3 cellular contexts compared by ENCODE assay signal in the genomic region with DNA sequence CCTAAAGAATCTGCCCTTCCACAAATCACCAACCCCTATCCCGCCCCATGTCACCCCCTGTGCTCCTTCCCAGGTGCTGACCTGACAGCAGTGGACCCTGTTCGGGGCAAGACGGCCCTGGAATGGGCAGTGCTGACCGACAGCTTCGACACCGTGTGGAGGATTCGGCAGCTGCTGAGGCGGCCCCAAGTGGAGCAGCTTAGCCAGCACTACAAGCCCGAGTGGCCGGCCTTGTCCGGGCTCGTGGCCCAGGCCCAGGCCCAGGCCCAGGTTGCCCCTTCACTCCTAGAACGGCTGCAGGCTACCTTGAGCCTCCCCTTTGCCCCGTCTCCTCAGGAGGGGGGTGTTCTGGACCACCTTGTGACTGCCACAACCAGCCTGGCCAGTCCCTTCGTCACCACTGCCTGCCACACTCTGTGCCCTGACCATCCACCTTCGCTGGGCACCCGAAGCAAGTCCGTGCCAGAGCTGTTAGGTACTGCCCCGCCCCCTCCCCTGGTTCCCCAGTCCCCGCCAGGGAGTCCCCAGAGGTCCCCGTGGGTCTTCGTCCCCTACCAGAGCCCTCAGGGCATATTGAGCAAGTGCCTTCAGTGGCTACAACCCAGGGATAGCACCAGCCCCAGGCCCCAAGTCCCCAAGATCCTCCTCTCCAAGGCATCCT.
TF ChIP-seq lines count a peak whose summit lies in the region.

No MANE protein-coding gene starts in this region.

TF ChIP-seq in GM23338, 12 proteins besides CTCF, POLR2A, EP300 and RAD21 (continues in another document):
- no peak for TF ChIP-seq CREB1 (CRISPR knock-in tag; IDR thresholded peaks at IDR 0.05; ENCODE audit: low read depth)
- no peak for TF ChIP-seq EZH2phosphoT487 (IDR thresholded peaks at IDR 0.05; ENCODE audit: unreplicated experiment)
- TF ChIP-seq STAT1 (IDR thresholded peaks at IDR 0.05; ENCODE audit: unreplicated experiment): no peak
- no peak for TF ChIP-seq JUNB (IDR thresholded peaks at IDR 0.05; ENCODE audit: unreplicated experiment)
- TF ChIP-seq, protein P1, sequence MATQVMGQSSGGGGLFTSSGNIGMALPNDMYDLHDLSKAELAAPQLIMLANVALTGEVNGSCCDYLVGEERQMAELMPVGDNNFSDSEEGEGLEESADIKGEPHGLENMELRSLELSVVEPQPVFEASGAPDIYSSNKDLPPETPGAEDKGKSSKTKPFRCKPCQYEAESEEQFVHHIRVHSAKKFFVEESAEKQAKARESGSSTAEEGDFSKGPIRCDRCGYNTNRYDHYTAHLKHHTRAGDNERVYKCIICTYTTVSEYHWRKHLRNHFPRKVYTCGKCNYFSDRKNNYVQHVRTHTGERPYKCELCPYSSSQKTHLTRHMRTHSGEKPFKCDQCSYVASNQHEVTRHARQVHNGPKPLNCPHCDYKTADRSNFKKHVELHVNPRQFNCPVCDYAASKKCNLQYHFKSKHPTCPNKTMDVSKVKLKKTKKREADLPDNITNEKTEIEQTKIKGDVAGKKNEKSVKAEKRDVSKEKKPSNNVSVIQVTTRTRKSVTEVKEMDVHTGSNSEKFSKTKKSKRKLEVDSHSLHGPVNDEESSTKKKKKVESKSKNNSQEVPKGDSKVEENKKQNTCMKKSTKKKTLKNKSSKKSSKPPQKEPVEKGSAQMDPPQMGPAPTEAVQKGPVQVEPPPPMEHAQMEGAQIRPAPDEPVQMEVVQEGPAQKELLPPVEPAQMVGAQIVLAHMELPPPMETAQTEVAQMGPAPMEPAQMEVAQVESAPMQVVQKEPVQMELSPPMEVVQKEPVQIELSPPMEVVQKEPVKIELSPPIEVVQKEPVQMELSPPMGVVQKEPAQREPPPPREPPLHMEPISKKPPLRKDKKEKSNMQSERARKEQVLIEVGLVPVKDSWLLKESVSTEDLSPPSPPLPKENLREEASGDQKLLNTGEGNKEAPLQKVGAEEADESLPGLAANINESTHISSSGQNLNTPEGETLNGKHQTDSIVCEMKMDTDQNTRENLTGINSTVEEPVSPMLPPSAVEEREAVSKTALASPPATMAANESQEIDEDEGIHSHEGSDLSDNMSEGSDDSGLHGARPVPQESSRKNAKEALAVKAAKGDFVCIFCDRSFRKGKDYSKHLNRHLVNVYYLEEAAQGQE (IDR thresholded peaks at IDR 0.05; ENCODE audit: unreplicated experiment): no peak
- no peak for TF ChIP-seq EZH2 (IDR thresholded peaks at IDR 0.05; ENCODE audit: low read depth, unreplicated experiment)
- no peak for TF ChIP-seq ZNF114 (CRISPR knock-in tag; IDR thresholded peaks at IDR 0.05)

TF ChIP-seq in IMR-90, 13 proteins besides CTCF, POLR2A, EP300 and RAD21:
- TF ChIP-seq CHD1 (IDR thresholded peaks at IDR 0.05; ENCODE audit: low read depth, low read length): no peak

TF ChIP-seq in H1, 55 proteins besides CTCF, POLR2A, EP300 and RAD21:
- TF ChIP-seq, protein P2, sequence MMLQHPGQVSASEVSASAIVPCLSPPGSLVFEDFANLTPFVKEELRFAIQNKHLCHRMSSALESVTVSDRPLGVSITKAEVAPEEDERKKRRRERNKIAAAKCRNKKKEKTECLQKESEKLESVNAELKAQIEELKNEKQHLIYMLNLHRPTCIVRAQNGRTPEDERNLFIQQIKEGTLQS (IDR thresholded peaks at IDR 0.05; ENCODE audit: insufficient read depth, low read depth, low read length): no peak
- TF ChIP-seq, protein P3, sequence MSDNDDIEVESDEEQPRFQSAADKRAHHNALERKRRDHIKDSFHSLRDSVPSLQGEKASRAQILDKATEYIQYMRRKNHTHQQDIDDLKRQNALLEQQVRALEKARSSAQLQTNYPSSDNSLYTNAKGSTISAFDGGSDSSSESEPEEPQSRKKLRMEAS (IDR thresholded peaks at IDR 0.05): no peak
- TF ChIP-seq HDAC6 (IDR thresholded peaks at IDR 0.05; ENCODE audit: low read depth, low read length) (no peak), SP4 (IDR thresholded peaks at IDR 0.05; ENCODE audit: low read length) (no peak), HDAC2 (IDR thresholded peaks at IDR 0.05; ENCODE audit: borderline replicate concordance in 1 of 2, low read depth in 2 of 2, low read length in 2 of 2) (no peak), FOSL1 (IDR thresholded peaks at IDR 0.05; ENCODE audit: insufficient read depth, low read depth, low read length) (no peak), GTF2F1 (IDR thresholded peaks at IDR 0.05; ENCODE audit: borderline replicate concordance, low read depth, low read length) (no peak), PHF8 (conservative IDR thresholded peaks at IDR 0.05; ENCODE audit: low read depth, low read length) (no peak), EZH2 (IDR thresholded peaks at IDR 0.05; ENCODE audit: low read depth, low read length, severe bottlenecking) (no peak), CEBPB (IDR thresholded peaks at IDR 0.05; ENCODE audit: low read depth, low read length) (no peak), SIRT6 (IDR thresholded peaks at IDR 0.05; ENCODE audit: low read length) (no peak), CHD1 (IDR thresholded peaks at IDR 0.05; ENCODE audit: low read depth, low read length) (no peak), KDM1A (IDR thresholded peaks at IDR 0.05; ENCODE audit: borderline replicate concordance, low read length) (no peak), POLR2AphosphoS5 (IDR thresholded peaks at IDR 0.05; ENCODE audit: low read depth, low read length) (no peak), SIN3A (conservative IDR thresholded peaks at IDR 0.05 in 1 of 2, IDR thresholded peaks at IDR 0.05 in 1 of 2; ENCODE audit: low read depth in 1 of 2, low read length in 2 of 2) (no peak), CBX8 (IDR thresholded peaks at IDR 0.05; ENCODE audit: borderline replicate concordance, low read depth, low read length) (no peak)
- TF ChIP-seq, protein P4, sequence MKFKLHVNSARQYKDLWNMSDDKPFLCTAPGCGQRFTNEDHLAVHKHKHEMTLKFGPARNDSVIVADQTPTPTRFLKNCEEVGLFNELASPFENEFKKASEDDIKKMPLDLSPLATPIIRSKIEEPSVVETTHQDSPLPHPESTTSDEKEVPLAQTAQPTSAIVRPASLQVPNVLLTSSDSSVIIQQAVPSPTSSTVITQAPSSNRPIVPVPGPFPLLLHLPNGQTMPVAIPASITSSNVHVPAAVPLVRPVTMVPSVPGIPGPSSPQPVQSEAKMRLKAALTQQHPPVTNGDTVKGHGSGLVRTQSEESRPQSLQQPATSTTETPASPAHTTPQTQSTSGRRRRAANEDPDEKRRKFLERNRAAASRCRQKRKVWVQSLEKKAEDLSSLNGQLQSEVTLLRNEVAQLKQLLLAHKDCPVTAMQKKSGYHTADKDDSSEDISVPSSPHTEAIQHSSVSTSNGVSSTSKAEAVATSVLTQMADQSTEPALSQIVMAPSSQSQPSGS (IDR thresholded peaks at IDR 0.05; ENCODE audit: low read length): no peak
